In genomic region chr3:103306081-103306480, GRCh38 we compare ENCODE assay signal across 23 cellular contexts.
"Had no signal": no experiment of that assay in that cellular context is flagged by ENCODE, and none has a peak within 500 bp of the region (broad histone marks: within the 10 kb centered on the region; RNA-seq: fewer than 3 reads in every experiment).

No MANE protein-coding gene starts in this region.

- H3K36me3 ChIP-seq: stomach, suprapubic skin, thoracic aorta, thyroid gland, tibial artery, tibial nerve, transverse colon, upper lobe of left lung, upper lobe of right lung, uterus, vagina had no signal

- DNase-seq: stimulated activated CD4-positive, alpha-beta T cell treated with anti-CD3 and anti-CD28 coated beads, Interleukin-2, amount 100 ng/mL, for 48 hours; stimulated activated CD4-positive, alpha-beta T cell treated with anti-CD3 and anti-CD28 coated beads, Interleukin-4, amount 100 ng/mL, for 1 hour; stimulated activated CD4-positive, alpha-beta T cell treated with anti-CD3 and anti-CD28 coated beads, Interleukin-4, amount 100 ng/mL, for 4 hours; stimulated activated CD8-positive, alpha-beta memory T cell treated with anti-CD3 and anti-CD28 coated beads, Interleukin-4, amount 100 ng/mL, for 48 hours; stimulated activated naive B cell treated with anti-CD40 and anti-IgM and Interleukin-4, amounts not matched to agents 10 μg/mL and 1 μg/mL and 100 μg/mL, for 72 hours; stimulated activated naive CD4-positive, alpha-beta T cell; stimulated activated naive CD4-positive, alpha-beta T cell treated with Interleukin-2 at 50 U/mL for 16 hours; stimulated activated naive CD8-positive, alpha-beta T cell treated with anti-CD3 and anti-CD28 coated beads, Interleukin-15, amount 100 ng/mL, for 72 hours; stimulated activated naive CD8-positive, alpha-beta T cell treated with anti-CD3 and anti-CD28 coated beads, Interleukin-15, Interleukin-2, amounts not matched to agents 100 U/mL and 50 U/mL, for 24 hours; stomach; substantia nigra; testis; thyroid gland; tibial artery; transverse colon; trophoblast cell; upper lobe of left lung; upper lobe of right lung; uterus had no signal

- H3K27me3 ChIP-seq: stomach, suprapubic skin, testis, thyroid gland, tibial artery, tibial nerve, transverse colon, upper lobe of left lung, upper lobe of right lung, uterus, vagina had no signal

- H3K27ac ChIP-seq: stomach, suprapubic skin, testis, thoracic aorta, thyroid gland, tibial artery, tibial nerve, transverse colon, upper lobe of left lung, upper lobe of right lung, uterus, vagina had no signal

- H3K9me3 ChIP-seq: stomach, suprapubic skin, testis, thoracic aorta, thyroid gland, tibial artery, tibial nerve, transverse colon, upper lobe of left lung, upper lobe of right lung, uterus, vagina had no signal

- H3K4me3 ChIP-seq: stomach, suprapubic skin, testis, thoracic aorta, thyroid gland, tibial artery, tibial nerve, transverse colon, upper lobe of left lung, upper lobe of right lung, uterus, vagina had no signal
